Comparison of ENCODE assay signal across 14 cellular contexts in the genomic region with DNA sequence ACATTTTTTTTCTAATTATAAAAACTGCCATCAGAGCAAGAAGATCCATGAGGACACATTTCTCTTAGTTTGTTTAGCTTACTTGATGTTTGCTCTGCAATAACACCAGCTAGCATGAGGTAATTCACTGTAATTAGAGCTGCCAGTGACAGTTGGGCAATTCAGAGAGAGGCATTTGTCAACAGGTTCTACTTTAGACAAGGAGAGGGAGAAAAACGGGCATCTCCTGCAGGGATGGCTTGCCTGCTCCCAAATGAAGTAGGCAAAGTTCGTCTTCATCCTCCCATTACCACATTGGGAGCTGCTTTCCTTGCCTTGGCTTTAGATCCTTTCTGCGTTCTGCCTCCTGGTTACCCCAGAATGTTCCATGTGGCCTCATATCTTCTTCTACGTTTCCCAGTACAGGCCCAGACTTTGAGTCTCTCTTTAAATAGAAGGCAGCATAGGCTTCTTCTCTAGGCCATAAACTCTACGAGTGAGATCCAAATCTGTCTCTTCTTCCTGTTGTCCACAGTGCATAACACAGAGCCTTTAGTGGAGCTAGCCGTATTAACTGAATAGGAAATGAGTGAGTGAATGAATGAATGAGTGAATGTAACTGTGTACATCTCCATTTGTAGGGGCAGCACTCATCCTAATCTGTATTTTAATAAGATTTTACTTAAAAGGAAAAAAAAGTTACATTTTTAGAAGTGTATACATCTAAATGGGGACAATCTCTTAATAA. TPM values are rescaled to one million over a fixed set of nuclear protein-coding genes. Genes with fewer than 3 reads are reported as not detected.
DNase-seq lines count a peak whose midpoint lies in the region; ATAC-seq and TF ChIP-seq lines count a peak whose summit lies in the region.
"Had no signal": no experiment of that assay in that cellular context is flagged by ENCODE, and none has a peak within 500 bp of the region (broad histone marks: within the 10 kb centered on the region; RNA-seq: fewer than 3 reads in every experiment).

No MANE protein-coding gene starts in this region.

- no peak for TF ChIP-seq EP300 in ovary (IDR thresholded peaks at IDR 0.05)

- H3K27ac Mint-ChIP-seq in type B pancreatic cell: peak overlapping the region; percentile 50
- no peak overlapping the region for H3K27ac Mint-ChIP-seq in activated CD8-positive, alpha-beta memory T cell treated with anti-CD3 and anti-CD28 coated beads, Interleukin-2, amount 10 ng/mL, durations not matched to agents 7 days and 5 days

- H3K4me1 ChIP-seq in heart right ventricle (peaks cover 0 to 21% (median 2%) of the 10 kb centered on the region in 9 donors), ovary (ENCODE audit: insufficient read depth) (no peaks in the 10 kb centered on the region)

- peaks cover 7% of the 10 kb centered on the region for H3K9me3 Mint-ChIP-seq in type B pancreatic cell
- H3K9me3 Mint-ChIP-seq in activated CD8-positive, alpha-beta memory T cell treated with anti-CD3 and anti-CD28 coated beads, Interleukin-2, amount 10 ng/mL, durations not matched to agents 7 days and 5 days (ENCODE audit: low read depth): no peaks in the 10 kb centered on the region

- peaks cover 4% of the 10 kb centered on the region for H3K4me1 Mint-ChIP-seq in type B pancreatic cell (ENCODE audit: unreplicated experiment)
- peaks cover 3% of the 10 kb centered on the region for H3K4me1 Mint-ChIP-seq in activated CD8-positive, alpha-beta memory T cell treated with anti-CD3 and anti-CD28 coated beads, Interleukin-2, amount 10 ng/mL, durations not matched to agents 7 days and 5 days

- no peaks in the 10 kb centered on the region for H3K27me3 Mint-ChIP-seq in type B pancreatic cell
- no peaks in the 10 kb centered on the region for H3K27me3 Mint-ChIP-seq in activated CD8-positive, alpha-beta memory T cell treated with anti-CD3 and anti-CD28 coated beads, Interleukin-2, amount 10 ng/mL, durations not matched to agents 7 days and 5 days

- intact Hi-C loops in heart right ventricle (cut with DNase I): no loop called here
- intact Hi-C loops in ovary (cut with DNase I): no loop called here

- H3K9me3 ChIP-seq in heart right ventricle (no peaks in the 10 kb centered on the region), ovary (no peaks in the 10 kb centered on the region)

- H3K4me3 ChIP-seq in heart right ventricle (no peak overlapping the region), ovary (no peak overlapping the region)

- TF ChIP-seq CTCF in heart right ventricle (IDR thresholded peaks at IDR 0.05): no peak
- TF ChIP-seq CTCF in type B pancreatic cell (conservative IDR thresholded peaks at IDR 0.05): no peak
- TF ChIP-seq CTCF in ovary (IDR thresholded peaks at IDR 0.05): no peak

- 45 to 61% methylated on average over 6 of the region's 6 CpGs for WGBS in heart right ventricle, 2 donors
- 94 to 97% (median 94%) methylated on average over 6 of the region's 6 CpGs for WGBS in ovary, 3 donors

- H3K27me3 ChIP-seq in heart right ventricle: no peaks in the 10 kb centered on the region
- H3K27me3 ChIP-seq in ovary: no peaks in the 10 kb centered on the region

- no peaks in the 10 kb centered on the region for H3K36me3 Mint-ChIP-seq in type B pancreatic cell
- no peaks in the 10 kb centered on the region for H3K36me3 Mint-ChIP-seq in activated CD8-positive, alpha-beta memory T cell treated with anti-CD3 and anti-CD28 coated beads, Interleukin-2, amount 10 ng/mL, durations not matched to agents 7 days and 5 days

- TF ChIP-seq POLR2A in ovary (IDR thresholded peaks at IDR 0.05): no peak

- no peak overlapping the region for H3K4me3 Mint-ChIP-seq in type B pancreatic cell
- no peak overlapping the region for H3K4me3 Mint-ChIP-seq in activated CD8-positive, alpha-beta memory T cell treated with anti-CD3 and anti-CD28 coated beads, Interleukin-2, amount 10 ng/mL, durations not matched to agents 7 days and 5 days

- DNase-seq in SIG-M5 treated with dmso at 0.1 percent for 504 hours (lab: John Stamatoyannopoulos, UW; ENCODE audit: unreplicated experiment) (peak; percentile 6), SIG-M5 (lab: John Stamatoyannopoulos, UW) (no peak), NCI-H69 (lab: John Stamatoyannopoulos, UW) (peak; percentile 99), heart right ventricle (peak in 1 of 2 donors; percentile 30), type B pancreatic cell (ENCODE audit: extremely low spot score, unreplicated experiment) (no peak), ovary (no peak), HK-2 (ENCODE audit: unreplicated experiment) (no peak)
- DNase-seq in activated CD8-positive, alpha-beta memory T cell treated with anti-CD3 and anti-CD28 coated beads, Interleukin-2, amount 10 ng/mL, durations not matched to agents 7 days and 5 days: no peak
- DNase-seq: activated CD4-positive, alpha-beta T cell treated with anti-CD3 and anti-CD28 coated beads for 1 hour; activated effector memory CD4-positive, alpha-beta T cell treated with anti-CD3 and anti-CD28 coated beads, Interleukin-2, amount 50 U/mL, for 16 hours; foreskin fibroblast had no signal

- H3K36me3 ChIP-seq in heart right ventricle (peaks cover 0 to 18% (median 0%) of the 10 kb centered on the region in 9 donors), ovary (no peaks in the 10 kb centered on the region)

- CTCF ChIA-PET in activated CD8-positive, alpha-beta memory T cell treated with anti-CD3 and anti-CD28 coated beads, Interleukin-2, amount 10 ng/mL, durations not matched to agents 7 days and 5 days (lab: Charles Lee): interaction anchor here (1.3 to 2.6 kb wide), 4 partner anchors 13 to 249 kb away, joined by 3 to 12 read pairs (median 5); partner anchors contain the start of gene NDUFA5

- peak overlapping the region; percentile 39 to 87 (median 67) for H3K27ac ChIP-seq in heart right ventricle
- no peak overlapping the region for H3K27ac ChIP-seq in ovary

- peak; percentile 82 to 96 (median 91) for ATAC-seq in heart right ventricle
- no peak for ATAC-seq in activated CD8-positive, alpha-beta memory T cell treated with anti-CD3 and anti-CD28 coated beads, Interleukin-2, amount 10 ng/mL, durations not matched to agents 7 days and 5 days

RNA-seq across cellular contexts. Expression of gene ASB15, which starts 21.2 kb away (rescaled TPM):
- total RNA-seq in heart right ventricle (10 to 100 TPM; 24.8 to 80.6 (median 55.8) TPM), type B pancreatic cell (ENCODE audit: low replicate concordance) (not detected in 2 replicates), ovary (not detected)
- polyA plus RNA-seq in heart right ventricle (10 to 100 TPM in 1 of 2 donors, under 1 TPM in 1; 0.99 to 20.3 TPM), ovary (not detected)
- not detected for total RNA-seq in activated CD8-positive, alpha-beta memory T cell treated with anti-CD3 and anti-CD28 coated beads, Interleukin-2, amount 10 ng/mL, durations not matched to agents 7 days and 5 days
- total RNA-seq: A673, chondrocyte, mesenteric fat pad had no signal

RNA-seq across cellular contexts. Expression of gene LMOD2, which starts 32.8 kb away (rescaled TPM):
- total RNA-seq in heart right ventricle (1,000 to 10,000 TPM in 6 of 10 donors, 100 to 1,000 TPM in 4; 195 to 2,841 (median 1,290) TPM), type B pancreatic cell (ENCODE audit: low replicate concordance) (0.19 TPM in 1 of 2 replicates, not detected in the other), ovary (under 1 TPM in 1 of 7 donors, not detected in 6; 0.15 TPM)
- polyA plus RNA-seq in heart right ventricle (100 to 1,000 TPM; 115 to 281 TPM), ovary (under 1 TPM in 1 of 2 donors, not detected in 1; 0.07 TPM)
- total RNA-seq in activated CD8-positive, alpha-beta memory T cell treated with anti-CD3 and anti-CD28 coated beads, Interleukin-2, amount 10 ng/mL, durations not matched to agents 7 days and 5 days: not detected
- total RNA-seq: A673, chondrocyte, mesenteric fat pad had no signal

Comparison
In these comparisons a context has a peak if more than half of its experiments do, and no peak if none do; other contexts are left out.
1. DNase-seq: peak in SIG-M5 treated with dmso at 0.1 percent for 504 hours (single experiment) and NCI-H69 (single experiment); none in SIG-M5 (single experiment), type B pancreatic cell (single experiment), ovary (0 of 5), HK-2 (single experiment) and activated CD8-positive, alpha-beta memory T cell treated with anti-CD3 and anti-CD28 coated beads, Interleukin-2, amount 10 ng/mL, durations not matched to agents 7 days and 5 days (single experiment).
2. H3K27ac ChIP-seq: peak in heart right ventricle (10 of 10); none in ovary (0 of 2).
3. RNA of gene ASB15, which starts 21.2 kb away (total RNA-seq): 24.8 to 80.6 TPM in heart right ventricle; not detected in type B pancreatic cell, not detected in ovary and not detected in activated CD8-positive, alpha-beta memory T cell treated with anti-CD3 and anti-CD28 coated beads, Interleukin-2, amount 10 ng/mL, durations not matched to agents 7 days and 5 days; every median in the first group is over 10 times any median in the second.
4. RNA of gene LMOD2, which starts 32.8 kb away (total RNA-seq): 195 to 2,841 TPM in heart right ventricle; 0.19 TPM in type B pancreatic cell, 0.15 TPM in ovary and not detected in activated CD8-positive, alpha-beta memory T cell treated with anti-CD3 and anti-CD28 coated beads, Interleukin-2, amount 10 ng/mL, durations not matched to agents 7 days and 5 days; every median in the first group is over 100 times any median in the second.